Comparison of ENCODE assay signal across 22 cellular contexts in the genomic region with DNA sequence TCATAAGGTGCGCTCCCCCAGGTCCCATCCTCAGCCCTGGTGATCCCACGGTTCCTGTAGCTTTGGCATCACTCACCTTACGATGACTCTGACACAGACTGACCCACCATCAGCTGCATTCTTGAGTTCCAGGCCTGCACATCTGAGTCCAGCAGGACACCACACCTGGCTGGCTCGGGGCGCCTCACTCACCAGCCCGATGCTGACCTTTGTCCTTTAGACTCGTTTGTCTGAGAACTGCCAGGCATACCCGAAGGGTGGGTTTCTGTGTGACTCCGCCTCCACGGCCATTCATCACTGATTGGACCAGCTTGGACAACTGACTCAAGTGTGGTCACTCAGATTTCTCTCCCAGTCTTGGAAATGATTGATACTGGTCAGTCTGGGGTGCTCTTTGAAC.
DNase-seq lines count a peak whose midpoint lies in the region; FAIRE-seq and TF ChIP-seq lines count a peak whose summit lies in the region.
"Had no signal": no experiment of that assay in that cellular context is flagged by ENCODE, and none has a peak within 500 bp of the region (broad histone marks: within the 10 kb centered on the region; RNA-seq: fewer than 3 reads in every experiment).

No MANE protein-coding gene starts in this region.

- no peak overlapping the region for H3K4me3 ChIP-seq in Karpas-422 (ENCODE audit: low read length)
- no peak overlapping the region for H3K4me3 ChIP-seq in H1 (ENCODE audit: extremely low read depth in 1 of 4, insufficient read depth in 2 of 4, low read depth in 3 of 4, low read length in 4 of 4)
- H3K4me3 ChIP-seq: BLaER1, GM12878, GM23248, HAP-1 had no signal

- POLR2A ChIA-PET in H1 (lab: Charles Lee; ENCODE audit: partially characterized antibody), result no interaction called here

- H3K4me1 Mint-ChIP-seq in nephron progenitor cell (no peaks in the 10 kb centered on the region), HFFc6 (ENCODE audit: low read depth) (no peaks in the 10 kb centered on the region)
- H3K4me1 Mint-ChIP-seq: B cell; CD4-positive, CD25-positive, alpha-beta regulatory T cell had no signal

- peaks cover 19% of the 10 kb centered on the region for H3K27me3 Mint-ChIP-seq in nephron progenitor cell (ENCODE audit: low read depth, poor library complexity)
- H3K27me3 Mint-ChIP-seq in HFFc6 (ENCODE audit: insufficient read depth), result peaks cover 3% of the 10 kb centered on the region
- H3K27me3 Mint-ChIP-seq: CD4-positive, CD25-positive, alpha-beta regulatory T cell had no signal

- peak overlapping the region; percentile 15; the same call in 1 of the 2 replicates for H4K8ac ChIP-seq in H1 (ENCODE audit: extremely low read depth, insufficient read depth, low read length)

- H3K4me3 Mint-ChIP-seq in nephron progenitor cell (no peak overlapping the region), HFFc6 (no peak overlapping the region)
- H3K4me3 Mint-ChIP-seq: B cell; CD4-positive, CD25-positive, alpha-beta regulatory T cell; CD8-positive, alpha-beta T cell had no signal

- H3K14ac ChIP-seq in H1 (ENCODE audit: insufficient read length), result no peak overlapping the region

- FAIRE-seq in H1 (lab: Jason Lieb, UNC), result no peak
- FAIRE-seq: D721Med, GM12878, GM19239, H54 had no signal

- no peak overlapping the region for H3K4me2 ChIP-seq in Karpas-422 (ENCODE audit: low read depth, low read length, poor library complexity, severe bottlenecking)
- no peak overlapping the region for H3K4me2 ChIP-seq in H1 (ENCODE audit: insufficient read depth in 1 of 2, low read depth in 2 of 2, low read length in 2 of 2)
- H3K4me2 ChIP-seq: BLaER1 had no signal

- H4K5ac ChIP-seq in H1 (ENCODE audit: insufficient read length, low read depth, low read length), result no peak overlapping the region

- no peak overlapping the region for H2AFZ ChIP-seq in Karpas-422 (ENCODE audit: low read length)
- no peak overlapping the region for H2AFZ ChIP-seq in H1 (ENCODE audit: low read length)
- H2AFZ ChIP-seq: GM23248 had no signal

- no peak for TF ChIP-seq POLR2A in H1 (IDR thresholded peaks at IDR 0.05; ENCODE audit: control extremely low read depth in 1 of 2, low read depth in 2 of 2, low read length in 2 of 2)

- DNase-seq in Karpas-422 (no peak), H1 (ENCODE audit: low read depth in 1 of 2, low spot score in 2 of 2) (no peak), nephron progenitor cell (peak; percentile 41), HFFc6 (no peak), AG20443 (ENCODE audit: low spot score) (no peak), T-helper 1 cell (no peak), medulla oblongata (ENCODE audit: extremely low spot score) (no peak)
- DNase-seq: CD4-positive, CD25-positive, alpha-beta regulatory T cell; CD8-positive, alpha-beta T cell; DMS 273 treated with DMSO at 0.1 percent for 48 hours; DMS79; EL; GDM1; GM23248 had no signal

- H3K79me1 ChIP-seq in H1 (ENCODE audit: low read depth, low read length), result no peaks in the 10 kb centered on the region

- H3K56ac ChIP-seq in H1 (replicated peaks; ENCODE audit: insufficient read length, low read depth, low read length), result no peak overlapping the region

- H3K36me3 ChIP-seq in Karpas-422 (ENCODE audit: insufficient read depth, low read length), result no peaks in the 10 kb centered on the region
- no peaks in the 10 kb centered on the region for H3K36me3 ChIP-seq in H1 (ENCODE audit: control insufficient read depth in 2 of 4, insufficient read depth in 4 of 4, low read length in 3 of 4)
- H3K36me3 ChIP-seq: BLaER1, HAP-1 had no signal

- H3K9me3 ChIP-seq in Karpas-422 (ENCODE audit: low read length) (no peaks in the 10 kb centered on the region), H1 (ENCODE audit: insufficient read depth in 2 of 2, low read depth in 1 of 2, low read length in 1 of 2) (no peaks in the 10 kb centered on the region)
- H3K9me3 ChIP-seq: BLaER1, HAP-1 had no signal

- no peak overlapping the region for H3K23ac ChIP-seq in H1 (ENCODE audit: insufficient read length)

- no peaks in the 10 kb centered on the region for H3K27me3 ChIP-seq in Karpas-422 (ENCODE audit: low read length)
- H3K27me3 ChIP-seq in H1 (replicated peaks in 1 of 4; ENCODE audit: control insufficient read depth in 3 of 4, extremely low read depth in 1 of 4, insufficient read depth in 3 of 4, low read length in 3 of 4), result no peaks in the 10 kb centered on the region
- H3K27me3 ChIP-seq: BLaER1 had no signal

- TF ChIP-seq CTCF in H1 (IDR thresholded peaks at IDR 0.05; ENCODE audit: control extremely low read depth in 1 of 3, insufficient read depth in 1 of 3, low read depth in 1 of 3, low read length in 3 of 3) (no peak), nephron progenitor cell (IDR thresholded peaks at IDR 0.05) (no peak), HFFc6 (IDR thresholded peaks at IDR 0.05) (no peak)

- no peak for TF ChIP-seq RAD21 in H1 (IDR thresholded peaks at IDR 0.05 in 1 of 2, conservative IDR thresholded peaks at IDR 0.05 in 1 of 2; ENCODE audit: low read depth in 2 of 2, low read length in 2 of 2)

- no peak overlapping the region for H2BK15ac ChIP-seq in H1 (ENCODE audit: low read length)

- TF ChIP-seq EP300 in H1 (IDR thresholded peaks at IDR 0.05; ENCODE audit: borderline replicate concordance in 1 of 2, low read depth in 2 of 2, low read length in 2 of 2), result no peak

- H3K4ac ChIP-seq in H1 (replicated peaks; ENCODE audit: insufficient read length, low read depth, low read length), result no peak overlapping the region

- H3K27ac Mint-ChIP-seq in nephron progenitor cell, result no peak overlapping the region
- no peak overlapping the region for H3K27ac Mint-ChIP-seq in HFFc6
- H3K27ac Mint-ChIP-seq: B cell; CD4-positive, CD25-positive, alpha-beta regulatory T cell; CD8-positive, alpha-beta T cell had no signal

- no peaks in the 10 kb centered on the region for H3K36me3 Mint-ChIP-seq in nephron progenitor cell (ENCODE audit: low read depth)
- no peaks in the 10 kb centered on the region for H3K36me3 Mint-ChIP-seq in HFFc6 (ENCODE audit: low read depth)
- H3K36me3 Mint-ChIP-seq: CD4-positive, CD25-positive, alpha-beta regulatory T cell; CD8-positive, alpha-beta T cell had no signal

- no peak overlapping the region for H2BK20ac ChIP-seq in H1 (ENCODE audit: low read length)

- no peak overlapping the region for H4K91ac ChIP-seq in H1 (replicated peaks; ENCODE audit: insufficient read length, low read length)

- H3K4me1 ChIP-seq in Karpas-422 (ENCODE audit: low read length) (peaks cover 25% of the 10 kb centered on the region), H1 (replicated peaks in 1 of 4; ENCODE audit: control insufficient read depth in 3 of 4, insufficient read depth in 4 of 4, low read length in 3 of 4) (no peaks in the 10 kb centered on the region)
- H3K4me1 ChIP-seq: HAP-1 had no signal

- no peak overlapping the region for H2BK120ac ChIP-seq in H1 (replicated peaks; ENCODE audit: low read depth, low read length)

- H2BK12ac ChIP-seq in H1 (ENCODE audit: low read depth, low read length), result no peak overlapping the region

- no peaks in the 10 kb centered on the region for H3K9me2 ChIP-seq in Karpas-422 (replicated peaks; ENCODE audit: insufficient read depth, low read length)

- WGBS in H1 (ENCODE audit: extremely low coverage in 1 of 2, insufficient coverage in 1 of 2, insufficient read length in 1 of 2, insufficient replicate concordance in 2 of 2, low coverage in 1 of 2, low lambda C conversion rate in 2 of 2, missing lambda C conversion rate in 1 of 2), 2 experiments, result 90% methylated on average over 10 of the region's 10 CpGs; no CpG with 5 or more reads in 1 of the 2 experiments

- H3K9ac ChIP-seq in Karpas-422 (ENCODE audit: low read length) (0 out of 2 replicates have a peak overlapping the region, but pooled peaks have one; percentile 34), H1 (replicated peaks in 1 of 4; ENCODE audit: extremely low read depth in 1 of 4, low read depth in 3 of 4, low read length in 3 of 4) (no peak overlapping the region)
- H3K9ac ChIP-seq: BLaER1, GM23248 had no signal

- 0 out of 2 replicates have a peak, but pooled peaks cover 6% of the 10 kb centered on the region for H3K23me2 ChIP-seq in H1 (ENCODE audit: low read depth, low read length)

- no peak overlapping the region for H2AK5ac ChIP-seq in H1 (ENCODE audit: low read depth, low read length)

- H4K20me1 ChIP-seq in Karpas-422 (ENCODE audit: insufficient read depth, low read depth, low read length) (no peaks in the 10 kb centered on the region), H1 (replicated peaks in 1 of 2; ENCODE audit: control insufficient read depth in 1 of 2, insufficient read depth in 2 of 2, low read length in 2 of 2) (peaks cover 0 to 11% of the 10 kb centered on the region in 2 experiments)
- H4K20me1 ChIP-seq: BLaER1 had no signal

- CTCF ChIA-PET in H1 (lab: Charles Lee; ENCODE audit: partially characterized antibody), result interaction anchor here (0.9 to 25.9 kb wide), 11 partner anchors 11 to 416 kb away, joined by 3 to 303 read pairs (median 7); no protein-coding TSS in a partner anchor

- H3K18ac ChIP-seq in H1 (ENCODE audit: extremely low read depth, low read length), result no peak overlapping the region

- H3K9me3 Mint-ChIP-seq in nephron progenitor cell (no peaks in the 10 kb centered on the region), HFFc6 (no peaks in the 10 kb centered on the region)
- H3K9me3 Mint-ChIP-seq: CD4-positive, CD25-positive, alpha-beta regulatory T cell; CD8-positive, alpha-beta T cell had no signal

- H3K79me2 ChIP-seq in Karpas-422 (ENCODE audit: low read length) (no peaks in the 10 kb centered on the region), H1 (ENCODE audit: control insufficient read depth in 1 of 2, insufficient read depth in 2 of 2, low read length in 2 of 2) (no peaks in the 10 kb centered on the region)

- no peak overlapping the region for H2BK5ac ChIP-seq in H1 (ENCODE audit: low read depth, low read length)

- 0 out of 2 replicates have a peak overlapping the region, but pooled peaks have one; percentile 3 for H3K27ac ChIP-seq in Karpas-422 (ENCODE audit: low read length)
- H3K27ac ChIP-seq in H1 (ENCODE audit: low read depth, low read length), result no peak overlapping the region
- H3K27ac ChIP-seq: BLaER1, C4-2B, GM23248 had no signal

TF ChIP-seq in H1, 55 proteins besides CTCF, POLR2A, EP300 and RAD21 (continues in another document):
- TF ChIP-seq CTBP2 (IDR thresholded peaks at IDR 0.05; ENCODE audit: borderline replicate concordance, insufficient read depth, insufficient read length, low read length) (no peak), SP4 (IDR thresholded peaks at IDR 0.05; ENCODE audit: low read length) (no peak), MAFK (IDR thresholded peaks at IDR 0.05; ENCODE audit: low read depth, low read length) (no peak), CBX8 (IDR thresholded peaks at IDR 0.05; ENCODE audit: borderline replicate concordance, low read depth, low read length) (no peak), FOSL1 (IDR thresholded peaks at IDR 0.05; ENCODE audit: insufficient read depth, low read depth, low read length) (no peak), CHD1 (IDR thresholded peaks at IDR 0.05; ENCODE audit: low read depth, low read length) (no peak), EZH2 (IDR thresholded peaks at IDR 0.05; ENCODE audit: low read depth, low read length, severe bottlenecking) (no peak), GTF2F1 (IDR thresholded peaks at IDR 0.05; ENCODE audit: borderline replicate concordance, low read depth, low read length) (no peak), BRCA1 (IDR thresholded peaks at IDR 0.05; ENCODE audit: low read depth, low read length) (no peak), CHD2 (IDR thresholded peaks at IDR 0.05; ENCODE audit: low read length) (no peak)
